17 cellular contexts compared by ENCODE assay signal in the genomic region with DNA sequence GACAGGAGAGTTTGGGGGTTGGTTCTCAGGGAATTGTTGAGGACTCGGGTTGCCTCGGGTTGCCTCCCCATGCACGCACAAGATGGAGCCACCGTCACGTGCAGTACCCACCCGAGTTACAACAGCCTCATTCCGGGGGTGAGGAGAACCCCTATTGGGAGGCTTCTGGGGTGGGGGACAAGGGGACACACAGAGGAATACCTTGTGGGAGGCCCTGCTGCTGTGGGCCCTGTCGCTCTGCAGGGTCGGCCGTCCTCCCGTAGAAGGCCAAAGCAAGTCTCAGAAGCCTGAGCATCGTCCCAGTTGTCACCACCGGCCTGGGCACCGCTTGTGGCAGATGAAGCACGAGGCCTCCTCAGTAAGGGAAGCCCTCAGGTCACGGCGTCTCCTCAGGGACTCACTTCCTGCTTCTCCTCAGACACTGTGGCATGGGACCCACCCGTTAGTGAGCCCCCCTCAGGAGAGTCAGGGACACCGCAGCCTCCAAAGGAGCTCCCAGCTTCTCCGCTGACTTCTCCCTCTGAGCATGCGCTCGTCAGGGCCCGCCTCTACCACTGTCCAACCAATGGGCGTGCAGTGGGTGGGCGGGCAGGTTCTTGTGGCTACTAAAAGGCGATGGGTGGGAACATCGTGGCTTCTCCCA. TPM values are rescaled to one million over a fixed set of nuclear protein-coding genes. Genes with fewer than 3 reads are reported as not detected.
A peak's percentile ranks its signal among the peaks of the same experiment; 100 is the strongest.
DNase-seq lines count a peak whose midpoint lies in the region; ATAC-seq and TF ChIP-seq lines count a peak whose summit lies in the region.
"Had no signal": no experiment of that assay in that cellular context is flagged by ENCODE, and none has a peak within 500 bp of the region (broad histone marks: within the 10 kb centered on the region; RNA-seq: fewer than 3 reads in every experiment).

A gene with protein sequence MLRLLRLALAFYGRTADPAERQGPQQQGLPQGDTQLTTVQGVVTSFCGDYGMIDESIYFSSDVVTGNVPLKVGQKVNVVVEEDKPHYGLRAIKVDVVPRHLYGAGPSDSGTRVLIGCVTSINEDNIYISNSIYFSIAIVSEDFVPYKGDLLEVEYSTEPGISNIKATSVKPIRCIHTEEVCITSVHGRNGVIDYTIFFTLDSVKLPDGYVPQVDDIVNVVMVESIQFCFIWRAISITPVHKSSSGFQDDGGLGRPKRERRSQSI (minus strand): TSS at position 522 of the 643 bp plus-strand sequence. CDS start 227 bp downstream, at position 295.

- peaks cover 14% of the 10 kb centered on the region for H3K27me3 Mint-ChIP-seq in stimulated activated memory B cell treated with anti-CD40 and anti-IgM and Interleukin-4, amounts not matched to agents 10 μg/mL and 1 μg/mL and 100 μg/mL, for 72 hours

- no peak within 1 kb of the TSS for H2BK120ac ChIP-seq in mesendoderm (ENCODE audit: low read depth, low read length)

- no peak within 1 kb of the TSS for H3K4me3 ChIP-seq in WERI-Rb-1 (ENCODE audit: low read depth, low read length)
- no peak within 1 kb of the TSS for H3K4me3 ChIP-seq in mesendoderm (ENCODE audit: low read length)
- H3K4me3 ChIP-seq: BLaER1 had no signal

- no peak within 1 kb of the TSS for H4K8ac ChIP-seq in mesendoderm (ENCODE audit: low read depth, low read length)

- no peak within 1 kb of the TSS for H3K27ac Mint-ChIP-seq in stimulated activated memory B cell treated with anti-CD40 and anti-IgM and Interleukin-4, amounts not matched to agents 10 μg/mL and 1 μg/mL and 100 μg/mL, for 72 hours
- H3K27ac Mint-ChIP-seq: CD8-positive, alpha-beta T cell had no signal

- no peaks in the 10 kb centered on the region for H3K36me3 ChIP-seq in WERI-Rb-1
- H3K36me3 ChIP-seq in mesendoderm (ENCODE audit: control insufficient read depth, insufficient read depth, low read length) = no peaks in the 10 kb centered on the region
- H3K36me3 ChIP-seq: BLaER1 had no signal

- H2AK5ac ChIP-seq in mesendoderm (ENCODE audit: low read length) = no peak within 1 kb of the TSS

- no peaks in the 10 kb centered on the region for H3K79me2 ChIP-seq in mesendoderm (ENCODE audit: control insufficient read depth, insufficient read depth, low read length)

- no peak within 1 kb of the TSS for H3K56ac ChIP-seq in mesendoderm (ENCODE audit: low read length)

- TF ChIP-seq CTCF in WERI-Rb-1 (IDR thresholded peaks at IDR 0.05; ENCODE audit: low read depth, low read length) = 0 out of 2 replicates have a peak, but pooled peaks have one; percentile 2
- TF ChIP-seq CTCF in GM20000 (IDR thresholded peaks at IDR 0.05; ENCODE audit: extremely low read depth, missing control alignments) = no peak

- H3K27ac ChIP-seq in WERI-Rb-1 = no peak within 1 kb of the TSS
- H3K27ac ChIP-seq in mesendoderm (ENCODE audit: low read depth, low read length) = no peak within 1 kb of the TSS
- H3K27ac ChIP-seq: 22Rv1, BLaER1 had no signal

- ATAC-seq in GM19328 (IDR thresholded peaks at IDR 0.05; ENCODE audit: unreplicated experiment) = no peak
- ATAC-seq in stimulated activated memory B cell treated with anti-CD40 and anti-IgM and Interleukin-4, amounts not matched to agents 10 μg/mL and 1 μg/mL and 100 μg/mL, for 72 hours = no peak
- ATAC-seq: CD8-positive, alpha-beta T cell had no signal

- H3K4me1 ChIP-seq in mesendoderm (ENCODE audit: control insufficient read depth, low read depth, low read length) = no peaks in the 10 kb centered on the region
- H3K4me1 ChIP-seq: BLaER1 had no signal

- peaks cover 6% of the 10 kb centered on the region for H3K4me1 Mint-ChIP-seq in stimulated activated memory B cell treated with anti-CD40 and anti-IgM and Interleukin-4, amounts not matched to agents 10 μg/mL and 1 μg/mL and 100 μg/mL, for 72 hours

- H3K9ac ChIP-seq in mesendoderm (ENCODE audit: low read length) = no peak within 1 kb of the TSS
- H3K9ac ChIP-seq: BLaER1 had no signal

- no peak within 1 kb of the TSS for H2BK5ac ChIP-seq in mesendoderm (ENCODE audit: low read length)

- peaks cover 63% of the 10 kb centered on the region for H3K27me3 ChIP-seq in WERI-Rb-1 (ENCODE audit: insufficient read depth, low read depth, severe bottlenecking)
- H3K27me3 ChIP-seq in mesendoderm (ENCODE audit: insufficient read depth, low read length, poor library complexity) = no peaks in the 10 kb centered on the region

- no peak within 1 kb of the TSS for H3K4me2 ChIP-seq in mesendoderm (ENCODE audit: low read length)
- H3K4me2 ChIP-seq: BLaER1 had no signal

- WGBS in mesendoderm (ENCODE audit: extremely low coverage, insufficient coverage, low lambda C conversion rate) = no CpG with 5 or more reads among the region's 27 CpGs

- H3K4ac ChIP-seq in mesendoderm (ENCODE audit: low read depth, low read length) = no peak within 1 kb of the TSS

- DNase-seq in NCI-H146 (lab: John Stamatoyannopoulos, UW) (peak; percentile 22), NCI-H146 treated with DMSO at 0.1 percent for 48 hours (lab: John Stamatoyannopoulos, UW; ENCODE audit: unreplicated experiment) (no peak), NCI-H2227 (lab: John Stamatoyannopoulos, UW; ENCODE audit: unreplicated experiment) (peak; percentile 70), WERI-Rb-1 (peak; percentile 23), mesendoderm (peak; percentile 26), GM20000 (ENCODE audit: low spot score) (no peak)
- DNase-seq: CD8-positive, alpha-beta T cell; DMS79 treated with DMSO at 0.1 percent for 48 hours; NCI-H1930; NCI-H526 treated with DMSO at 0.1 percent for 48 hours; NK-92 treated with Interleukin-12 subunit alpha and Interleukin-12 subunit beta, amount 100 ng/mL, for 24 hours; SHP77 treated with DMSO at 0.1 percent for 48 hours; SW 1271 had no signal

- peaks cover 3% of the 10 kb centered on the region for H3K9me3 Mint-ChIP-seq in stimulated activated memory B cell treated with anti-CD40 and anti-IgM and Interleukin-4, amounts not matched to agents 10 μg/mL and 1 μg/mL and 100 μg/mL, for 72 hours
- H3K9me3 Mint-ChIP-seq: CD8-positive, alpha-beta T cell had no signal

- H3K36me3 Mint-ChIP-seq in stimulated activated memory B cell treated with anti-CD40 and anti-IgM and Interleukin-4, amounts not matched to agents 10 μg/mL and 1 μg/mL and 100 μg/mL, for 72 hours = no peaks in the 10 kb centered on the region
- H3K36me3 Mint-ChIP-seq: CD8-positive, alpha-beta T cell had no signal

- no peak within 1 kb of the TSS for H3K23ac ChIP-seq in mesendoderm (ENCODE audit: low read length)

- no peak within 1 kb of the TSS for H4K5ac ChIP-seq in mesendoderm (ENCODE audit: low read length)

- no peak within 1 kb of the TSS for H3K4me3 Mint-ChIP-seq in stimulated activated memory B cell treated with anti-CD40 and anti-IgM and Interleukin-4, amounts not matched to agents 10 μg/mL and 1 μg/mL and 100 μg/mL, for 72 hours
- H3K4me3 Mint-ChIP-seq: CD8-positive, alpha-beta T cell had no signal

- H3K18ac ChIP-seq in mesendoderm (ENCODE audit: low read length) = no peak within 1 kb of the TSS

- H2BK15ac ChIP-seq in mesendoderm (replicated peaks; ENCODE audit: low read depth) = no peak within 1 kb of the TSS

- no peaks in the 10 kb centered on the region for H3K9me3 ChIP-seq in WERI-Rb-1 (ENCODE audit: severe bottlenecking)
- H3K9me3 ChIP-seq: BLaER1 had no signal

- H3K79me1 ChIP-seq in mesendoderm (ENCODE audit: low read length) = no peaks in the 10 kb centered on the region

RNA-seq across cellular contexts. Expression of the gene that starts here (rescaled TPM):
- 0.13 TPM for polyA plus RNA-seq in mesendoderm (2013, experiment 1 of 2)
- polyA plus RNA-seq in mesendoderm (2013, experiment 2 of 2) = 0.10 TPM

Comparison
In these comparisons a context has a peak if more than half of its experiments do, and no peak if none do; other contexts are left out.
1. DNase-seq: peak in NCI-H146 (single experiment), NCI-H2227 (single experiment), WERI-Rb-1 (single experiment) and mesendoderm (single experiment); none in NCI-H146 treated with DMSO at 0.1 percent for 48 hours (single experiment) and GM20000 (single experiment).